In the genomic region with DNA sequence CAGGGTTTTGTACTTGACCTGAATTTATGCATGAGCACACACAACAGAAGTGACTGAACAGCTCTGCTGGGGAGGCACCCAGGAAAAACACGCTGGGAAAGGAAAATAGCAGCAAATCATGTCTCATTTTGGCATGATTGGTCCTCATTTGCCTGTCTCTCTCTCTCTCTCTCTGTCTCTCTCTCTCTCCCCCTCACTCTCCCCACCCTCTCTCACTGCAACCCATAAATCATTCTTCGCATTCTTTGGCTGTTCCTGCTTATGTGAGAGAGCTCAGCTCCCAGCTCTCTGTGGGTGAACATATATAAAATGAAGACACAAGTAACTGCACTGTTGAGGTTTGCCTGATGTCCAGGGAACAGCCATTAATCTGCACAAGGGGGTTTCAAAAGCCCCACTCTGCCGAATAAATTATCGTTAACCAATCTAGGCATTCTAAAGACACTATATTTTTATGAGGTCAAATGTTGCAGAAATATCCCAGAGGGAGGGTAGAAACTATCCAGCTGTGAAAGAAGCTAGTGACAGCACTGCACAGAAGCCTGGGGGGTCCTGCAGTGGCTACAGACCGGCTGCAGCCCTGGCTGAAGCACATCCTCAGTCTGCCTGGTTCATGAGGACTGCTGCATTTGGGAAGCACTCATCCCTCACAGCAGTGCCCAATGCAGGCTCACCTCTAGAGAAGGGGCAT, we compare ENCODE assay signal across 11 cellular contexts.
DNase-seq lines count a peak whose midpoint lies in the region; ATAC-seq and TF ChIP-seq lines count a peak whose summit lies in the region.
"Had no signal": no experiment of that assay in that cellular context is flagged by ENCODE, and none has a peak within 500 bp of the region (broad histone marks: within the 10 kb centered on the region; RNA-seq: fewer than 3 reads in every experiment).

No MANE protein-coding gene starts in this region.

- peaks cover 17% of the 10 kb centered on the region for H3F3A ChIP-seq in GM23248 (ENCODE audit: insufficient read depth)

- no peaks in the 10 kb centered on the region for H3K36me3 Mint-ChIP-seq in CD4-positive, alpha-beta T cell (ENCODE audit: low read depth)

- no peaks in the 10 kb centered on the region for H3K27me3 ChIP-seq in GM23248 (replicated peaks; ENCODE audit: insufficient read depth)
- H3K27me3 ChIP-seq in fibroblast of lung (ENCODE audit: control insufficient read depth, insufficient read depth, low read length) = no peaks in the 10 kb centered on the region
- H3K27me3 ChIP-seq in CD4-positive, alpha-beta T cell (ENCODE audit: control insufficient read depth, insufficient read depth, low read length) = no peaks in the 10 kb centered on the region

- TF ChIP-seq CTCF in fibroblast of lung (conservative IDR thresholded peaks at IDR 0.05 in 1 of 2, IDR thresholded peaks at IDR 0.05 in 1 of 2; ENCODE audit: low read depth in 1 of 2, low read length in 2 of 2) = no peak
- no peak for TF ChIP-seq CTCF in CD4-positive, alpha-beta T cell (IDR thresholded peaks at IDR 0.05)

- H3K4me3 ChIP-seq in GM23248 (no peak overlapping the region), fibroblast of lung (replicated peaks in 1 of 4; ENCODE audit: control extremely low read depth in 1 of 4, insufficient read depth in 1 of 4, low read depth in 3 of 4, low read length in 4 of 4) (no peak overlapping the region)
- H3K4me3 ChIP-seq: skin epidermis had no signal

- H4K20me1 ChIP-seq in GM23248 (ENCODE audit: insufficient read depth) = no peaks in the 10 kb centered on the region
- H4K20me1 ChIP-seq in fibroblast of lung (ENCODE audit: control insufficient read depth, extremely low read depth, insufficient read depth, low read length) = no peaks in the 10 kb centered on the region

- in situ Hi-C loops in GM23248 (cut with MboI) = no loop called here

- no peaks in the 10 kb centered on the region for H3K4me1 Mint-ChIP-seq in CD4-positive, alpha-beta T cell (ENCODE audit: low read depth)

- DNase-seq in GM23248 (peak; percentile 13), NCI-H526 (lab: John Stamatoyannopoulos, UW) (peak; percentile 76 to 85), fibroblast of lung (ENCODE audit: low read depth in 2 of 2) (peak; percentile 93 to 97), renal cortical epithelial cell (ENCODE audit: low read depth) (peak; percentile 88), middle frontal gyrus (ENCODE audit: extremely low spot score, low spot score) (no peak), iPS-NIHi7 (ENCODE audit: extremely low spot score) (no peak)
- DNase-seq in activated naive CD4-positive, alpha-beta T cell (lab: John Stamatoyannopoulos, UW) = no peak
- no peak for DNase-seq in CD4-positive, alpha-beta T cell
- DNase-seq: effector CD4-positive, alpha-beta T cell had no signal

- POLR2A ChIA-PET in CD4-positive, alpha-beta T cell (lab: Charles Lee) = no interaction called here

- H3K36me3 ChIP-seq in GM23248 (ENCODE audit: low read depth) (no peaks in the 10 kb centered on the region), fibroblast of lung (ENCODE audit: control insufficient read depth, insufficient read depth, low read length) (no peaks in the 10 kb centered on the region)

- H3K27ac Mint-ChIP-seq in CD4-positive, alpha-beta T cell = no peak overlapping the region

- intact Hi-C loops in CD4-positive, alpha-beta T cell (cut with DNase I, micrococcal nuclease) = no loop called here

- no peak for ATAC-seq in CD4-positive, alpha-beta T cell (ENCODE audit: poor library complexity)

- H3K79me2 ChIP-seq in GM23248 (ENCODE audit: insufficient read depth) (no peaks in the 10 kb centered on the region), fibroblast of lung (ENCODE audit: control insufficient read depth, insufficient read depth, low read length) (no peaks in the 10 kb centered on the region)

- H3K4me2 ChIP-seq in GM23248 (ENCODE audit: unreplicated experiment) (no peak overlapping the region), fibroblast of lung (ENCODE audit: extremely low read depth, insufficient read depth, low read length) (no peak overlapping the region)

- H3K9ac ChIP-seq in GM23248 (no peak overlapping the region), fibroblast of lung (ENCODE audit: insufficient read depth, low read length) (no peak overlapping the region)

- no peak overlapping the region for H3K27ac ChIP-seq in GM23248
- no peak overlapping the region for H3K27ac ChIP-seq in fibroblast of lung (ENCODE audit: insufficient read depth, low read length)
- H3K27ac ChIP-seq in CD4-positive, alpha-beta T cell (ENCODE audit: low read depth, low read length) = no peak overlapping the region
- H3K27ac ChIP-seq: skin epidermis, VCaP had no signal

- 46 to 51% methylated on average over 5 of the region's 5 CpGs for WGBS in GM23248 (ENCODE audit: low coverage in 1 of 2, low lambda C conversion rate in 2 of 2, missing lambda C conversion rate in 2 of 2), 2 experiments

- H3K9me2 ChIP-seq in GM23248 (ENCODE audit: insufficient read depth) = 0 out of 2 replicates have a peak, but pooled peaks cover 4% of the 10 kb centered on the region

- H2AFZ ChIP-seq in GM23248 (0 out of 2 replicates have a peak overlapping the region, but pooled peaks have one; percentile 9), fibroblast of lung (ENCODE audit: low read length) (no peak overlapping the region)

- no peaks in the 10 kb centered on the region for H3K9me3 Mint-ChIP-seq in CD4-positive, alpha-beta T cell

- H3K9me3 ChIP-seq in GM23248 (ENCODE audit: low read depth) (no peaks in the 10 kb centered on the region), fibroblast of lung (ENCODE audit: control insufficient read depth, insufficient read depth, low read depth, low read length) (no peaks in the 10 kb centered on the region)
- no peaks in the 10 kb centered on the region for H3K9me3 ChIP-seq in CD4-positive, alpha-beta T cell (ENCODE audit: control insufficient read depth, low read length)

- H3K4me1 ChIP-seq in GM23248 (ENCODE audit: insufficient read depth) (peaks cover 32% of the 10 kb centered on the region), fibroblast of lung (ENCODE audit: control insufficient read depth, extremely low read depth, insufficient read depth, low read length) (peaks cover 8% of the 10 kb centered on the region)

- no peak overlapping the region for H3K4me3 Mint-ChIP-seq in CD4-positive, alpha-beta T cell

- CTCF ChIA-PET in CD4-positive, alpha-beta T cell (lab: Charles Lee) = no interaction called here

- no peaks in the 10 kb centered on the region for H3K27me3 Mint-ChIP-seq in CD4-positive, alpha-beta T cell

Comparison
In these comparisons a context has a peak if more than half of its experiments do, and no peak if none do; other contexts are left out.
1. DNase-seq: peak in GM23248 (single experiment), NCI-H526 (2 of 2), fibroblast of lung (2 of 2) and renal cortical epithelial cell (single experiment); none in activated naive CD4-positive, alpha-beta T cell (0 of 4), middle frontal gyrus (single experiment), CD4-positive, alpha-beta T cell (0 of 10) and iPS-NIHi7 (single experiment).